In the genomic region with DNA sequence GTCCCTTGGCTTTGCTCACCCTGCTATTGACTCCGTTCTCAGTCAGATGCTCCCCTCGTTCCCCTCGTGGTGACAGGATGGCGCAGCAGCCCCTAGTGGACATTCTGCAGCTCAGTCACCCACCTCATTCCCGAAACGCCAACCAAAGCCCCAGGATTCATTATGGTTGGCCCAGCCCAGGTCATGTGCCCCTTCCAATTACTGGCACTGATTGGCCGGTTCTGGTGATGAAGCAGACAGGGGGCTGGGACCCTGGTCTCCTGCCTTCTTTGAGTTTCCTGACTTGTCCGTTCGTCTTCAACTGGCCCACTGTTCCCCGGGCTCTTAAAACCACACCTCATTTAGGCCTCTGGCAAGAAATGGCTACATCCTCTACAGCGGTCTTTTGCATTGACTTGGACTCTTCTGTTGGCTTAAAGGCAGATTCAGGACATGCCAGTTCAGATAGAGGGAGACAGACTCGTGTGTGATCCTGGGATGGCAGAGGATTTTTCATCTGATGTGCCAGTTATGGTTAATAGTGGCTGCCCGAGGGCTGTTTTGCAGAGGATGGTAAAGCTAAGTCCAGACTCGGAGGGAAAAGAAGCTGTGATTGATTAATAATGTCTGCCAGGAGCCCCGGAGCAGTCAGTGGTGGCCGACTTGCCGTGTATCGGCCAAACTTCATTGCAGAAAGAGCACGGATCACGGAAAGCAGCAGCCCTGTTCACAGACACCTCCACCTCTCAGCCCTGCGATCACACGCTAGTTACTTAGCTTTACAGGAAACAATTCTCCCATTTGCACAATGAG, we compare ENCODE assay signal across 8 cellular contexts. TPM values are rescaled to one million over a fixed set of nuclear protein-coding genes. Genes with fewer than 3 reads are reported as not detected.
DNase-seq lines count a peak whose midpoint lies in the region; ATAC-seq, FAIRE-seq and TF ChIP-seq lines count a peak whose summit lies in the region.

No MANE protein-coding gene starts in this region.

- no peak for TF ChIP-seq POLR2A in body of pancreas (IDR thresholded peaks at IDR 0.05)

- H3K4me3 ChIP-seq in OCI-LY3 (ENCODE audit: low read length), result no peak overlapping the region
- H3K4me3 ChIP-seq in body of pancreas, result no peak overlapping the region

- WGBS in body of pancreas, 2 donors, result 61 to 62% methylated on average over 22 of the region's 22 CpGs

- no peaks in the 10 kb centered on the region for H3K36me3 Mint-ChIP-seq in activated T-helper 2 cell treated with anti-CD3 and anti-CD28 coated beads, Interferon-gamma antibody, Interleukin-2, Interleukin-4, amounts not matched to agents 10 μg/mL and 5 μg/mL and 100 μg/mL, durations not matched to agents 14 hours and 24 hours and 36 hours (ENCODE audit: low read depth)

- intact Hi-C loops in body of pancreas (cut with DNase I), result no loop called here
- intact Hi-C loops in activated T-helper 2 cell treated with anti-CD3 and anti-CD28 coated beads, Interferon-gamma antibody, Interleukin-2, Interleukin-4, amounts not matched to agents 10 μg/mL and 5 μg/mL and 100 μg/mL, durations not matched to agents 14 hours and 24 hours and 36 hours (cut with micrococcal nuclease), result no loop called here

- H4K20me1 ChIP-seq in OCI-LY3 (ENCODE audit: insufficient read depth, low read length), result no peaks in the 10 kb centered on the region

- TF ChIP-seq CTCF in GM12874 (IDR thresholded peaks at IDR 0.05; ENCODE audit: insufficient read depth, low read depth, low read length) (peak; percentile 67), OCI-LY3 (IDR thresholded peaks at IDR 0.05; ENCODE audit: low read depth, low read length) (peak; percentile 23; the same call in 1 of the 2 replicates), body of pancreas (IDR thresholded peaks at IDR 0.05) (peak in 4 of 7 experiments; percentile 7 to 37 (median 20))

- no peak overlapping the region for H3K27ac Mint-ChIP-seq in activated T-helper 2 cell treated with anti-CD3 and anti-CD28 coated beads, Interferon-gamma antibody, Interleukin-2, Interleukin-4, amounts not matched to agents 10 μg/mL and 5 μg/mL and 100 μg/mL, durations not matched to agents 14 hours and 24 hours and 36 hours

- peak; percentile 33 for ATAC-seq in body of pancreas

- no peaks in the 10 kb centered on the region for H3K79me2 ChIP-seq in OCI-LY3 (ENCODE audit: low read length)

- H3K27ac ChIP-seq in OCI-LY3 (ENCODE audit: low read length) (no peak overlapping the region), body of pancreas (peak overlapping the region in 1 of 4 donors; percentile 5)

- H3K4me3 Mint-ChIP-seq in activated T-helper 2 cell treated with anti-CD3 and anti-CD28 coated beads, Interferon-gamma antibody, Interleukin-2, Interleukin-4, amounts not matched to agents 10 μg/mL and 5 μg/mL and 100 μg/mL, durations not matched to agents 14 hours and 24 hours and 36 hours (ENCODE audit: low read depth), result no peak overlapping the region

- DNase-seq in body of pancreas (peak in 1 of 4 donors; percentile 76), kidney tubule cell (ENCODE audit: low spot score) (peak; percentile 70), RCC 7860 (ENCODE audit: low spot score) (no peak)
- DNase-seq in stimulated activated CD4-positive, alpha-beta T cell treated with anti-CD3 and anti-CD28 coated beads, Interleukin-4, amount 100 ng/mL, for 1 hour, result peak; percentile 31
- DNase-seq in NK-92 treated with Interleukin-12 subunit alpha and Interleukin-12 subunit beta, amount 100 ng/mL, for 24 hours (lab: John Stamatoyannopoulos, UW), result no peak
- DNase-seq in activated T-helper 2 cell treated with anti-CD3 and anti-CD28 coated beads, Interferon-gamma antibody, Interleukin-2, Interleukin-4, amounts not matched to agents 10 μg/mL and 5 μg/mL and 100 μg/mL, durations not matched to agents 14 hours and 24 hours and 36 hours (ENCODE audit: low spot score), result no peak

- FAIRE-seq in RCC 7860 (lab: Jason Lieb, UNC), result no peak

- H3K9me3 ChIP-seq in OCI-LY3 (ENCODE audit: insufficient read depth, low read length) (peaks cover 8% of the 10 kb centered on the region), body of pancreas (no peaks in the 10 kb centered on the region)

- H3K9ac ChIP-seq in OCI-LY3 (ENCODE audit: low read length), result no peak overlapping the region

- H2AFZ ChIP-seq in OCI-LY3 (ENCODE audit: low read depth, low read length), result no peak overlapping the region

- peaks cover 10% of the 10 kb centered on the region for H3K27me3 Mint-ChIP-seq in activated T-helper 2 cell treated with anti-CD3 and anti-CD28 coated beads, Interferon-gamma antibody, Interleukin-2, Interleukin-4, amounts not matched to agents 10 μg/mL and 5 μg/mL and 100 μg/mL, durations not matched to agents 14 hours and 24 hours and 36 hours (ENCODE audit: low read depth)

- H3K27me3 ChIP-seq in OCI-LY3 (ENCODE audit: low read depth, low read length), result no peaks in the 10 kb centered on the region
- no peaks in the 10 kb centered on the region for H3K27me3 ChIP-seq in body of pancreas

- no peak overlapping the region for H3K4me2 ChIP-seq in OCI-LY3 (ENCODE audit: low read length)

- H3K4me1 ChIP-seq in OCI-LY3 (ENCODE audit: low read length) (no peaks in the 10 kb centered on the region), body of pancreas (no peaks in the 10 kb centered on the region)

- no peaks in the 10 kb centered on the region for H3K4me1 Mint-ChIP-seq in activated T-helper 2 cell treated with anti-CD3 and anti-CD28 coated beads, Interferon-gamma antibody, Interleukin-2, Interleukin-4, amounts not matched to agents 10 μg/mL and 5 μg/mL and 100 μg/mL, durations not matched to agents 14 hours and 24 hours and 36 hours (ENCODE audit: low read depth)

- H3K36me3 ChIP-seq in OCI-LY3 (replicated peaks; ENCODE audit: low read depth, low read length) (peaks cover under 1% of the 10 kb centered on the region), body of pancreas (replicated peaks in 1 of 2; ENCODE audit: insufficient read depth in 1 of 2, low read depth in 2 of 2) (no peaks in the 10 kb centered on the region)

- peaks cover 7% of the 10 kb centered on the region for H3K9me3 Mint-ChIP-seq in activated T-helper 2 cell treated with anti-CD3 and anti-CD28 coated beads, Interferon-gamma antibody, Interleukin-2, Interleukin-4, amounts not matched to agents 10 μg/mL and 5 μg/mL and 100 μg/mL, durations not matched to agents 14 hours and 24 hours and 36 hours

RNA-seq across cellular contexts. Expression of a gene that starts 37.8 kb away (rescaled TPM):
- total RNA-seq in body of pancreas, result 1 to 10 TPM; 5.3 to 6.0 TPM
- 15.1 and 18.3 TPM in 2 replicates for total RNA-seq in activated T-helper 2 cell treated with anti-CD3 and anti-CD28 coated beads, Interferon-gamma antibody, Interleukin-2, Interleukin-4, amounts not matched to agents 10 μg/mL and 5 μg/mL and 100 μg/mL, durations not matched to agents 14 hours and 24 hours and 36 hours

RNA-seq across cellular contexts. Expression of a gene that starts 38.1 kb away (rescaled TPM):
- 10 to 100 TPM; 33.2 to 34.9 TPM for total RNA-seq in body of pancreas
- total RNA-seq in activated T-helper 2 cell treated with anti-CD3 and anti-CD28 coated beads, Interferon-gamma antibody, Interleukin-2, Interleukin-4, amounts not matched to agents 10 μg/mL and 5 μg/mL and 100 μg/mL, durations not matched to agents 14 hours and 24 hours and 36 hours, result 31.4 and 33.2 TPM in 2 replicates

Comparison
In these comparisons a context has a peak if more than half of its experiments do, and no peak if none do; other contexts are left out.
1. DNase-seq: peak in kidney tubule cell (single experiment) and stimulated activated CD4-positive, alpha-beta T cell treated with anti-CD3 and anti-CD28 coated beads, Interleukin-4, amount 100 ng/mL, for 1 hour (single experiment); none in NK-92 treated with Interleukin-12 subunit alpha and Interleukin-12 subunit beta, amount 100 ng/mL, for 24 hours (single experiment), RCC 7860 (single experiment) and activated T-helper 2 cell treated with anti-CD3 and anti-CD28 coated beads, Interferon-gamma antibody, Interleukin-2, Interleukin-4, amounts not matched to agents 10 μg/mL and 5 μg/mL and 100 μg/mL, durations not matched to agents 14 hours and 24 hours and 36 hours (single experiment).
2. Peak in every context shown above with its lines, with median percentiles within 50 percentile points of each other: CTCF ChIP-seq.